In genomic region chr2:168948621-168949212, GRCh38 we compare ENCODE assay signal across 8 cellular contexts. TPM values are rescaled to one million over a fixed set of nuclear protein-coding genes. Genes with fewer than 3 reads are reported as not detected.
A peak's percentile ranks its signal among the peaks of the same experiment; 100 is the strongest.
DNase-seq lines count a peak whose midpoint lies in the region; ATAC-seq, FAIRE-seq and TF ChIP-seq lines count a peak whose summit lies in the region.

No MANE protein-coding gene starts in this region.

- intact Hi-C loops in heart right ventricle (cut with DNase I) (loop anchor here in 1 of 10 donors (5.0 kb wide), 1 partner anchor 274 kb away; no protein-coding TSS in a partner anchor), left ventricle myocardium superior (cut with micrococcal nuclease) (no loop called here)

- H3K36me3 ChIP-seq in heart right ventricle, result no peaks in the 10 kb centered on the region

- no peaks in the 10 kb centered on the region for H3K4me1 ChIP-seq in heart right ventricle

- H3K9me3 ChIP-seq in heart right ventricle, result peaks cover 0 to 19% (median 2%) of the 10 kb centered on the region in 11 donors

- DNase-seq in heart right ventricle, result no peak
- no peak for DNase-seq in left ventricle myocardium superior
- DNase-seq in choroid plexus epithelial cell (ENCODE audit: low read depth), result peak; percentile 46
- no peak for DNase-seq in retinal pigment epithelial cell (ENCODE audit: low read depth)
- DNase-seq in activated effector memory CD4-positive, alpha-beta T cell treated with Interleukin-2 at 50 U/mL for 16 hours, result no peak
- DNase-seq in GM12891 (ENCODE audit: insufficient read length, low spot score), result no peak

- no peak for TF ChIP-seq POLR2A in GM12891 (IDR thresholded peaks at IDR 0.05; ENCODE audit: low read depth, low read length)

- H3K27me3 ChIP-seq in heart right ventricle, result no peaks in the 10 kb centered on the region

- no peak overlapping the region for H3K27ac ChIP-seq in heart right ventricle

- TF ChIP-seq CTCF in heart right ventricle (IDR thresholded peaks at IDR 0.05), result peak; percentile 12 to 59 (median 46)
- peak; percentile 55 for TF ChIP-seq CTCF in LNCAP (IDR thresholded peaks at IDR 0.05)
- TF ChIP-seq CTCF in choroid plexus epithelial cell (conservative IDR thresholded peaks at IDR 0.05; ENCODE audit: low read depth, low read length), result peak; percentile 74
- peak; percentile 69 for TF ChIP-seq CTCF in retinal pigment epithelial cell (conservative IDR thresholded peaks at IDR 0.05; ENCODE audit: low read depth, low read length)

- WGBS in heart right ventricle, 2 donors, result 62% methylated on average over 6 of the region's 6 CpGs

- no peak for FAIRE-seq in GM12891 (lab: Jason Lieb, UNC)

- ATAC-seq in heart right ventricle, result no peak
- ATAC-seq in left ventricle myocardium superior, result no peak
- no peak for ATAC-seq in HG03520 (IDR thresholded peaks at IDR 0.05; ENCODE audit: unreplicated experiment)

- H3K4me3 ChIP-seq in heart right ventricle (no peak overlapping the region), choroid plexus epithelial cell (ENCODE audit: low read depth, low read length) (no peak overlapping the region), retinal pigment epithelial cell (ENCODE audit: low read length) (no peak overlapping the region)

TF ChIP-seq in GM12891, 5 proteins besides CTCF, POLR2A, EP300 and RAD21:
- TF ChIP-seq POU2F2 (IDR thresholded peaks at IDR 0.05; ENCODE audit: low read depth, low read length), result no peak
- TF ChIP-seq TAF1 (IDR thresholded peaks at IDR 0.05; ENCODE audit: low read depth, low read length), result no peak
- no peak for TF ChIP-seq PAX5 (IDR thresholded peaks at IDR 0.05; ENCODE audit: insufficient read depth, low read length, severe bottlenecking)
- TF ChIP-seq SPI1 (IDR thresholded peaks at IDR 0.05; ENCODE audit: low read depth, low read length), result no peak
- TF ChIP-seq POLR2AphosphoS5 (IDR thresholded peaks at IDR 0.05; ENCODE audit: low read depth, low read length), result no peak

RNA-seq across cellular contexts. Expression of gene G6PC2, which starts 47.6 kb away (rescaled TPM):
- total RNA-seq in heart right ventricle (under 1 TPM in 3 of 10 donors, not detected in 7; 0.07 to 0.15 (median 0.11) TPM), left ventricle myocardium superior (not detected)
- polyA plus RNA-seq in heart right ventricle, result not detected
- not detected for polyA plus RNA-seq in GM12891 (2012; ENCODE audit: low read depth, missing spikeins)

RNA-seq across cellular contexts. Expression of gene SPC25, which starts 58.5 kb away (rescaled TPM):
- 1 to 10 TPM in 1 of 10 donors, under 1 TPM in 5, not detected in 4; 0.17 to 3.7 (median 0.50) TPM for total RNA-seq in heart right ventricle
- under 1 TPM in 1 of 2 donors, not detected in 1; 0.10 TPM for polyA plus RNA-seq in heart right ventricle
- 0.55 TPM for total RNA-seq in left ventricle myocardium superior
- polyA plus RNA-seq in GM12891 (2012; ENCODE audit: low read depth, missing spikeins), result 16.8 TPM
